In the genomic region with DNA sequence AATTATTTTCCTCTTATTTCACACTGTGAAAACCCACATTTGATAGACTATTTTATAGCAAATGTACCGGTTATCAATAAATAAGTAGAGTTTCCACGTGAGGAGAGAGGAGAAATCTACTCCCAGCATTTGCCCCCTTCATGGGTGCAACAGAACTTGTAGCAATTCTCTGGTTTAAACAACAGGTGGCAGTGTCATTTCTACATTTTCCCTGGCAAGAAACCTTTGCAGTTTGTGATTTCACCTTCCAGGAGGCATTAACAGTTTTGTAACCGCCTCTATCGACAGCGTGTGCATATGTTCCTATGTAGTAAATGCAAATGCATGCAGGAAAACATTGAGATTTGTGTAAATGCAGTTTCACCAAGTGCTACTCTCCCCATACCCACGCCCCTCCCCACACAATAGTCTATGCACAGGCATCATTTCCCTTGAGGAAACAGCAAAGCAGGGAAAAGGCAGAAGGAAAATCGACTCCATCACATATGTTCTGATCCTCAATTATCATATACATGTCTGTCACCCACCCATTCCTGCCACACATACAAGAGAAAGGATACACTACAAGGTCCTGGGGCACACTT, we compare ENCODE assay signal across 8 cellular contexts.
DNase-seq lines count a peak whose midpoint lies in the region; ATAC-seq and TF ChIP-seq lines count a peak whose summit lies in the region.

No MANE protein-coding gene starts in this region.

- in situ Hi-C loops in mammary epithelial cell (cut with MboI; ENCODE audit: low sequenced_read_pairs in 2 of 2), result loop anchor here (10.0 to 25.0 kb wide), 3 partner anchors 275 to 442 kb away; no protein-coding TSS in a partner anchor

- H3K4me1 ChIP-seq in mammary epithelial cell (ENCODE audit: insufficient read depth, low read length), result peaks cover 6% of the 10 kb centered on the region

- dilution Hi-C loops in mammary epithelial cell (cut with HindIII; ENCODE audit: low sequenced_read_pairs), result no loop called here

- H3K79me2 ChIP-seq in mammary epithelial cell (ENCODE audit: insufficient read depth, low read length), result no peaks in the 10 kb centered on the region

- no peak overlapping the region for H3K27ac ChIP-seq in mammary epithelial cell (ENCODE audit: insufficient read depth, low read depth, low read length)

- no peaks in the 10 kb centered on the region for H4K20me1 ChIP-seq in mammary epithelial cell (ENCODE audit: insufficient read depth, low read length)

- no peaks in the 10 kb centered on the region for H3K36me3 ChIP-seq in H7 (replicated peaks; ENCODE audit: control insufficient read depth, insufficient read depth, low read length)
- H3K36me3 ChIP-seq in mammary epithelial cell (ENCODE audit: insufficient read depth, low read length), result no peaks in the 10 kb centered on the region

- no peak for ATAC-seq in GM19351 (IDR thresholded peaks at IDR 0.05; ENCODE audit: unreplicated experiment)

- H3K4me3 Mint-ChIP-seq in activated CD4-positive, alpha-beta memory T cell treated with anti-CD3 and anti-CD28 coated beads, Interleukin-2, amount 10 ng/mL, durations not matched to agents 7 days and 5 days, result no peak overlapping the region

- no peaks in the 10 kb centered on the region for H3K27me3 Mint-ChIP-seq in activated CD4-positive, alpha-beta memory T cell treated with anti-CD3 and anti-CD28 coated beads, Interleukin-2, amount 10 ng/mL, durations not matched to agents 7 days and 5 days

- H3K27me3 ChIP-seq in H7 (ENCODE audit: control insufficient read depth, insufficient read depth, low read length) (no peaks in the 10 kb centered on the region), mammary epithelial cell (ENCODE audit: insufficient read depth, low read length) (no peaks in the 10 kb centered on the region)

- no peak overlapping the region for H3K27ac Mint-ChIP-seq in activated CD4-positive, alpha-beta memory T cell treated with anti-CD3 and anti-CD28 coated beads, Interleukin-2, amount 10 ng/mL, durations not matched to agents 7 days and 5 days

- CTCF ChIA-PET in mammary epithelial cell (lab: Charles Lee; ENCODE audit: low non-redundant PET), result no interaction called here
- CTCF ChIA-PET in activated CD4-positive, alpha-beta memory T cell treated with anti-CD3 and anti-CD28 coated beads, Interleukin-2, amount 10 ng/mL, durations not matched to agents 7 days and 5 days (lab: Charles Lee), result interaction anchor here (0.9 to 2.3 kb wide), 5 partner anchors 10 to 477 kb away, joined by 3 to 8 read pairs (median 3); no protein-coding TSS in a partner anchor

- no peaks in the 10 kb centered on the region for H3K36me3 Mint-ChIP-seq in activated CD4-positive, alpha-beta memory T cell treated with anti-CD3 and anti-CD28 coated beads, Interleukin-2, amount 10 ng/mL, durations not matched to agents 7 days and 5 days (ENCODE audit: low read depth)

- TF ChIP-seq CTCF in mammary epithelial cell (conservative IDR thresholded peaks at IDR 0.05 in 1 of 2, IDR thresholded peaks at IDR 0.05 in 1 of 2; ENCODE audit: extremely low read depth in 1 of 2, insufficient read depth in 1 of 2, low read depth in 1 of 2, low read length in 2 of 2), result peak; percentile 44 to 71

- DNase-seq in COLO829 (ENCODE audit: low spot score) (peak; percentile 53), H7 (peak; percentile 47), NCI-H748 (lab: John Stamatoyannopoulos, UW; ENCODE audit: unreplicated experiment) (peak; percentile 77), mammary epithelial cell (peak; percentile 16), lung microvascular endothelial cell (ENCODE audit: low read depth in 2 of 2) (peak; percentile 69 to 78), middle frontal gyrus (ENCODE audit: extremely low spot score, low spot score) (no peak)
- no peak for DNase-seq in activated CD4-positive, alpha-beta memory T cell treated with anti-CD3 and anti-CD28 coated beads, Interleukin-2, amount 10 ng/mL, durations not matched to agents 7 days and 5 days

- H2AFZ ChIP-seq in mammary epithelial cell (ENCODE audit: low read depth, low read length), result no peak overlapping the region

- POLR2A ChIA-PET in activated CD4-positive, alpha-beta memory T cell treated with anti-CD3 and anti-CD28 coated beads, Interleukin-2, amount 10 ng/mL, durations not matched to agents 7 days and 5 days (lab: Charles Lee), result no interaction called here

- intact Hi-C loops in mammary epithelial cell (cut with micrococcal nuclease), result loop anchor here (1.0 to 2.0 kb wide), 4 partner anchors 234 to 480 kb away; no protein-coding TSS in a partner anchor

- no peaks in the 10 kb centered on the region for H3K9me3 ChIP-seq in mammary epithelial cell (replicated peaks; ENCODE audit: insufficient read depth, low read length)

- H3K9me3 Mint-ChIP-seq in activated CD4-positive, alpha-beta memory T cell treated with anti-CD3 and anti-CD28 coated beads, Interleukin-2, amount 10 ng/mL, durations not matched to agents 7 days and 5 days, result no peaks in the 10 kb centered on the region

- no peak overlapping the region for H3K4me3 ChIP-seq in H7 (ENCODE audit: insufficient read depth, low read depth, low read length)
- no peak overlapping the region for H3K4me3 ChIP-seq in mammary epithelial cell (replicated peaks in 1 of 3; ENCODE audit: insufficient read depth in 1 of 3, low read depth in 2 of 3, low read length in 3 of 3)

- WGBS in mammary epithelial cell (ENCODE audit: low coverage, missing lambda C conversion rate), result 48% methylated on average over 7 of the region's 7 CpGs

- no peaks in the 10 kb centered on the region for H3K4me1 Mint-ChIP-seq in activated CD4-positive, alpha-beta memory T cell treated with anti-CD3 and anti-CD28 coated beads, Interleukin-2, amount 10 ng/mL, durations not matched to agents 7 days and 5 days

- no TSS peak for BruUV-seq in mammary epithelial cell (replicated peaks; lab: Mats Ljungman, UMichigan)

- H3K9ac ChIP-seq in mammary epithelial cell (ENCODE audit: insufficient read depth, low read length), result no peak overlapping the region

- H3K4me2 ChIP-seq in mammary epithelial cell (ENCODE audit: insufficient read depth, low read depth, low read length), result no peak overlapping the region

Comparison
In these comparisons a context has a peak if more than half of its experiments do, and no peak if none do; other contexts are left out.
1. DNase-seq: peak in COLO829 (single experiment), H7 (single experiment), NCI-H748 (single experiment), mammary epithelial cell (single experiment) and lung microvascular endothelial cell (2 of 2); none in activated CD4-positive, alpha-beta memory T cell treated with anti-CD3 and anti-CD28 coated beads, Interleukin-2, amount 10 ng/mL, durations not matched to agents 7 days and 5 days (single experiment) and middle frontal gyrus (single experiment).